ENCODE assay signal across 1 cellular context in the genomic region with DNA sequence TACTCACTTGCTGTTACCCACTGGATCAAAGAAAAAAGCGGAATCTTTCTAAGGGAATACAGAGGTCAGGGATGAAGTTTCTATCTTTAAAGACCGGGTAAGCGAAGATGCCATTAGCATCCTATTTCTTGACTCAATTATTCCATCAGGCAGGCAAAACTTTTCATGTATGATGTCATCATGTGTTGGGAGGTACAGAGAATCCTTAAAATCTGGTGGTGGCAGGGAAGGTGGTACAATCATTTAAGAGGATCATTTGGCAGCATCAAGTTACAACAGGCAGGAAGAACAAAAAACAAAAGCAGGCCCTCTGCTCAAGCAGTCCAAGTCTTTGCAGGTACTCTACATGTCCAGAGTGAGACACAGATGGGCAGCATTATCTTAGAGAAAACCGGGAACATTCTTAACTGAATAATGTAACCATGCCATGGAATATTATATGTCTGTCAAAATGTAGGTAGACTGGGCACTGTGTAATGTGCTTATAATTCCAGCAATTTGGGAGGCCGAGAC.
TF ChIP-seq lines count a peak whose summit lies in the region.

No MANE protein-coding gene starts in this region.

TF ChIP-seq in HepG2, 621 proteins besides CTCF, POLR2A, EP300 and RAD21:
- TF ChIP-seq ZNF644 (CRISPR knock-in tag; IDR thresholded peaks at IDR 0.05; ENCODE audit: low read depth), result no peak
- TF ChIP-seq ATF7 (IDR thresholded peaks at IDR 0.05), result peak; percentile 94
- no peak for TF ChIP-seq ATF7 (CRISPR knock-in tag; IDR thresholded peaks at IDR 0.05)
- TF ChIP-seq, protein P1, sequence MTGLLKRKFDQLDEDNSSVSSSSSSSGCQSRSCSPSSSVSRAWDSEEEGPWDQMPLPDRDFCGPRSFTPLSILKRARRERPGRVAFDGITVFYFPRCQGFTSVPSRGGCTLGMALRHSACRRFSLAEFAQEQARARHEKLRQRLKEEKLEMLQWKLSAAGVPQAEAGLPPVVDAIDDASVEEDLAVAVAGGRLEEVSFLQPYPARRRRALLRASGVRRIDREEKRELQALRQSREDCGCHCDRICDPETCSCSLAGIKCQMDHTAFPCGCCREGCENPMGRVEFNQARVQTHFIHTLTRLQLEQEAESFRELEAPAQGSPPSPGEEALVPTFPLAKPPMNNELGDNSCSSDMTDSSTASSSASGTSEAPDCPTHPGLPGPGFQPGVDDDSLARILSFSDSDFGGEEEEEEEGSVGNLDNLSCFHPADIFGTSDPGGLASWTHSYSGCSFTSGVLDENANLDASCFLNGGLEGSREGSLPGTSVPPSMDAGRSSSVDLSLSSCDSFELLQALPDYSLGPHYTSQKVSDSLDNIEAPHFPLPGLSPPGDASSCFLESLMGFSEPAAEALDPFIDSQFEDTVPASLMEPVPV (CRISPR knock-in tag; IDR thresholded peaks at IDR 0.05), result no peak
- TF ChIP-seq, protein P2, sequence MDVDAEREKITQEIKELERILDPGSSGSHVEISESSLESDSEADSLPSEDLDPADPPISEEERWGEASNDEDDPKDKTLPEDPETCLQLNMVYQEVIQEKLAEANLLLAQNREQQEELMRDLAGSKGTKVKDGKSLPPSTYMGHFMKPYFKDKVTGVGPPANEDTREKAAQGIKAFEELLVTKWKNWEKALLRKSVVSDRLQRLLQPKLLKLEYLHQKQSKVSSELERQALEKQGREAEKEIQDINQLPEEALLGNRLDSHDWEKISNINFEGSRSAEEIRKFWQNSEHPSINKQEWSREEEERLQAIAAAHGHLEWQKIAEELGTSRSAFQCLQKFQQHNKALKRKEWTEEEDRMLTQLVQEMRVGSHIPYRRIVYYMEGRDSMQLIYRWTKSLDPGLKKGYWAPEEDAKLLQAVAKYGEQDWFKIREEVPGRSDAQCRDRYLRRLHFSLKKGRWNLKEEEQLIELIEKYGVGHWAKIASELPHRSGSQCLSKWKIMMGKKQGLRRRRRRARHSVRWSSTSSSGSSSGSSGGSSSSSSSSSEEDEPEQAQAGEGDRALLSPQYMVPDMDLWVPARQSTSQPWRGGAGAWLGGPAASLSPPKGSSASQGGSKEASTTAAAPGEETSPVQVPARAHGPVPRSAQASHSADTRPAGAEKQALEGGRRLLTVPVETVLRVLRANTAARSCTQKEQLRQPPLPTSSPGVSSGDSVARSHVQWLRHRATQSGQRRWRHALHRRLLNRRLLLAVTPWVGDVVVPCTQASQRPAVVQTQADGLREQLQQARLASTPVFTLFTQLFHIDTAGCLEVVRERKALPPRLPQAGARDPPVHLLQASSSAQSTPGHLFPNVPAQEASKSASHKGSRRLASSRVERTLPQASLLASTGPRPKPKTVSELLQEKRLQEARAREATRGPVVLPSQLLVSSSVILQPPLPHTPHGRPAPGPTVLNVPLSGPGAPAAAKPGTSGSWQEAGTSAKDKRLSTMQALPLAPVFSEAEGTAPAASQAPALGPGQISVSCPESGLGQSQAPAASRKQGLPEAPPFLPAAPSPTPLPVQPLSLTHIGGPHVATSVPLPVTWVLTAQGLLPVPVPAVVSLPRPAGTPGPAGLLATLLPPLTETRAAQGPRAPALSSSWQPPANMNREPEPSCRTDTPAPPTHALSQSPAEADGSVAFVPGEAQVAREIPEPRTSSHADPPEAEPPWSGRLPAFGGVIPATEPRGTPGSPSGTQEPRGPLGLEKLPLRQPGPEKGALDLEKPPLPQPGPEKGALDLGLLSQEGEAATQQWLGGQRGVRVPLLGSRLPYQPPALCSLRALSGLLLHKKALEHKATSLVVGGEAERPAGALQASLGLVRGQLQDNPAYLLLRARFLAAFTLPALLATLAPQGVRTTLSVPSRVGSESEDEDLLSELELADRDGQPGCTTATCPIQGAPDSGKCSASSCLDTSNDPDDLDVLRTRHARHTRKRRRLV (CRISPR knock-in tag; IDR thresholded peaks at IDR 0.05), result no peak
TF ChIP-seq in HepG2: peak in this region for 1.
